ENCODE assay signal across 24 cellular contexts in genomic region chr9:68749579-68750159, GRCh38. TPM values are rescaled to one million over a fixed set of nuclear protein-coding genes. Genes with fewer than 3 reads are reported as not detected.
DNase-seq lines count a peak whose midpoint lies in the region; ATAC-seq, FAIRE-seq and TF ChIP-seq lines count a peak whose summit lies in the region.
"Had no signal": no experiment of that assay in that cellular context is flagged by ENCODE, and none has a peak within 500 bp of the region (broad histone marks: within the 10 kb centered on the region; RNA-seq: fewer than 3 reads in every experiment).

No MANE protein-coding gene starts in this region.

- 64% methylated on average over 3 of the region's 3 CpGs for WGBS in K562 (ENCODE audit: insufficient coverage, low coverage, missing lambda C conversion rate)

- in situ Hi-C loops in K562 (cut with MboI), result no loop called here

- no peak overlapping the region for H3K4me3 ChIP-seq in right atrium auricular region
- H3K4me3 ChIP-seq in K562, result no peak overlapping the region
- H3K4me3 ChIP-seq in left lung, result no peak overlapping the region
- no peak overlapping the region for H3K4me3 ChIP-seq in upper lobe of right lung
- H3K4me3 ChIP-seq: ascending aorta; BLaER1 treated with 17β-estradiol and CSF1 and Interleukin-3, amounts not matched to agents 10 nM and 100 nM; stomach; tibial nerve had no signal

- no peak for TF ChIP-seq POLR2A in K562 (conservative IDR thresholded peaks at IDR 0.05)

- no peak overlapping the region for H3K4me2 ChIP-seq in K562 (ENCODE audit: insufficient read depth, low read length)
- H3K4me2 ChIP-seq: BLaER1 treated with 17β-estradiol and CSF1 and Interleukin-3, amounts not matched to agents 10 nM and 100 nM had no signal

- DNase-seq in Right ventricle myocardium inferior (ENCODE audit: missing footprints) (no peak), right atrium auricular region (ENCODE audit: low spot score) (no peak), K562 (ENCODE audit: extremely low read depth in 1 of 4, low spot score in 3 of 4) (no peak), left lung (peak in 1 of 2 donors; percentile 65), upper lobe of right lung (peak; percentile 70), NCI-H1694 treated with DMSO at 0.1 percent for 48 hours (lab: John Stamatoyannopoulos, UW) (no peak), EL (no peak), ureter (ENCODE audit: low spot score) (no peak)
- DNase-seq: ACHN; activated CD8-positive, alpha-beta memory T cell treated with anti-CD3 and anti-CD28 coated beads, Interleukin-2, amount 50 U/mL, for 4 hours; Calu3; H9; Karpas-422; NCI-H1105; NCI-H446 treated with DMSO at 0.1 percent for 48 hours; nucleus accumbens; stomach; T-helper 17 cell had no signal

- no peak overlapping the region for H2AFZ ChIP-seq in K562 (ENCODE audit: low read depth, low read length)

- H3K4me1 ChIP-seq in right atrium auricular region (peaks cover 0 to 12% of the 10 kb centered on the region in 2 donors), K562 (replicated peaks in 1 of 2; ENCODE audit: control insufficient read depth in 2 of 2, insufficient read depth in 2 of 2, low read length in 2 of 2) (peaks cover 6 to 51% of the 10 kb centered on the region in 2 experiments), left lung (peaks cover 0 to 15% of the 10 kb centered on the region in 2 donors), upper lobe of right lung (no peaks in the 10 kb centered on the region)
- H3K4me1 ChIP-seq: ascending aorta; BLaER1 treated with 17β-estradiol and CSF1 and Interleukin-3, amounts not matched to agents 10 nM and 100 nM; tibial nerve had no signal

- H3K9me3 ChIP-seq in right atrium auricular region (no peaks in the 10 kb centered on the region), K562 (replicated peaks; ENCODE audit: control insufficient read depth, insufficient read depth, low read depth, low read length) (no peaks in the 10 kb centered on the region), left lung (no peaks in the 10 kb centered on the region), upper lobe of right lung (no peaks in the 10 kb centered on the region)
- H3K9me3 ChIP-seq: ascending aorta; BLaER1 treated with 17β-estradiol and CSF1 and Interleukin-3, amounts not matched to agents 10 nM and 100 nM; stomach; tibial nerve had no signal

- no peak for FAIRE-seq in K562 (lab: Jason Lieb, UNC)
- FAIRE-seq: HTR-8/SVneo had no signal

- H3K36me3 ChIP-seq in right atrium auricular region, result no peaks in the 10 kb centered on the region
- H3K36me3 ChIP-seq in K562 (ENCODE audit: control insufficient read depth, insufficient read depth, low read length), result no peaks in the 10 kb centered on the region
- H3K36me3 ChIP-seq in left lung, result no peaks in the 10 kb centered on the region
- no peaks in the 10 kb centered on the region for H3K36me3 ChIP-seq in upper lobe of right lung
- H3K36me3 ChIP-seq: ascending aorta; BLaER1 treated with 17β-estradiol and CSF1 and Interleukin-3, amounts not matched to agents 10 nM and 100 nM; stomach; tibial nerve had no signal

- H3K27ac ChIP-seq in right atrium auricular region (peak overlapping the region in 1 of 2 donors; percentile 12), K562 (ENCODE audit: extremely low read depth, low read depth, low read length) (peak overlapping the region; percentile 52; the same call in 2 of the 3 replicates), left lung (peak overlapping the region; percentile 35 to 56), upper lobe of right lung (peak overlapping the region; percentile 83)
- H3K27ac ChIP-seq: ascending aorta; BLaER1 treated with 17β-estradiol and CSF1 and Interleukin-3, amounts not matched to agents 10 nM and 100 nM; stomach; tibial nerve had no signal

- no peaks in the 10 kb centered on the region for H4K20me1 ChIP-seq in K562 (replicated peaks; ENCODE audit: control insufficient read depth, insufficient read depth, low read length)
- H4K20me1 ChIP-seq: BLaER1 treated with 17β-estradiol and CSF1 and Interleukin-3, amounts not matched to agents 10 nM and 100 nM had no signal

- no peak for TF ChIP-seq EP300 in K562 (IDR thresholded peaks at IDR 0.05; ENCODE audit: low read length)

- no peak for TF ChIP-seq CTCF in right atrium auricular region (IDR thresholded peaks at IDR 0.05)
- TF ChIP-seq CTCF in K562 (IDR thresholded peaks at IDR 0.05 in 2 of 3, conservative IDR thresholded peaks at IDR 0.05 in 1 of 3; ENCODE audit: insufficient read depth in 2 of 3, low read depth in 1 of 3, low read length in 3 of 3), result 0 out of 6 replicates have a peak, but pooled peaks of 1 of the 3 experiments have one; percentile 6
- TF ChIP-seq CTCF in left lung (IDR thresholded peaks at IDR 0.05), result no peak
- no peak for TF ChIP-seq CTCF in upper lobe of right lung (IDR thresholded peaks at IDR 0.05)

- H3K27me3 ChIP-seq in right atrium auricular region, result no peaks in the 10 kb centered on the region
- no peaks in the 10 kb centered on the region for H3K27me3 ChIP-seq in K562 (ENCODE audit: control insufficient read depth in 2 of 2, insufficient read depth in 2 of 2, low read length in 2 of 2)
- H3K27me3 ChIP-seq in left lung, result no peaks in the 10 kb centered on the region
- H3K27me3 ChIP-seq in upper lobe of right lung, result no peaks in the 10 kb centered on the region
- H3K27me3 ChIP-seq: ascending aorta; BLaER1 treated with 17β-estradiol and CSF1 and Interleukin-3, amounts not matched to agents 10 nM and 100 nM; stomach; tibial nerve had no signal

- ATAC-seq in Right ventricle myocardium inferior, result peak; percentile 41
- ATAC-seq in K562, result no peak
- peak; percentile 90 for ATAC-seq in left lung
- peak; percentile 97 for ATAC-seq in upper lobe of right lung
- ATAC-seq: activated naive CD4-positive, alpha-beta T cell treated with anti-CD3 and anti-CD28 coated beads, Interleukin-2, amount 50 U/mL, for 72 hours; activated T-helper 17 cell treated with anti-CD3 and anti-CD28 coated beads, Interleukin-2, amount 50 U/mL, for 72 hours; T-helper 17 cell had no signal

- H3K9ac ChIP-seq in K562 (ENCODE audit: insufficient read depth in 1 of 2, low read depth in 2 of 2, low read length in 2 of 2), result no peak overlapping the region
- H3K9ac ChIP-seq: BLaER1 treated with 17β-estradiol and CSF1 and Interleukin-3, amounts not matched to agents 10 nM and 100 nM had no signal

- intact Hi-C loops in Right ventricle myocardium inferior (cut with DNase I), result no loop called here
- intact Hi-C loops in K562 (cut with micrococcal nuclease), result loop anchor here (2.0 to 5.0 kb wide), 2 partner anchors 29 to 42 kb away; partner anchors contain the start of gene PIP5K1B
- intact Hi-C loops in left lung (cut with DNase I), result no loop called here
- intact Hi-C loops in upper lobe of right lung (cut with DNase I), result no loop called here

- POLR2A ChIA-PET in K562 (lab: Yijun Ruan, JAX), result no interaction called here

- H3K9me1 ChIP-seq in K562 (ENCODE audit: control insufficient read depth, insufficient read depth, low read length), result no peaks in the 10 kb centered on the region

- TF ChIP-seq RAD21 in K562 (CRISPR knock-in tag; conservative IDR thresholded peaks at IDR 0.05 in 1 of 2, IDR thresholded peaks at IDR 0.05 in 1 of 2), result 0 out of 4 replicates have a peak, but pooled peaks of 1 of the 2 experiments have one; percentile 18

- H3K79me2 ChIP-seq in K562 (ENCODE audit: control insufficient read depth, insufficient read depth, low read length), result peaks cover 50% of the 10 kb centered on the region

- no TSS peak for BruUV-seq in K562 (replicated peaks; lab: Mats Ljungman, UMichigan)

- CTCF ChIA-PET in K562 (lab: Yijun Ruan, JAX; ENCODE audit: low intra/inter-chr PET ratio), result no interaction called here

TF ChIP-seq in K562, 482 proteins besides CTCF, POLR2A, EP300 and RAD21 (continues in another document):
- TF ChIP-seq BRF2 (IDR thresholded peaks at IDR 0.05; ENCODE audit: borderline replicate concordance, insufficient read depth, insufficient read length), result no peak
- peak; percentile 87 for TF ChIP-seq ZFP36 (IDR thresholded peaks at IDR 0.05; ENCODE audit: low read depth, low read length, partially characterized antibody)
- peak in 1 of 2 experiments; percentile 10; a peak in 1 of 4 replicates for TF ChIP-seq RCOR1 (IDR thresholded peaks at IDR 0.05; ENCODE audit: borderline replicate concordance in 1 of 2, low read depth in 2 of 2, low read length in 2 of 2)
- TF ChIP-seq RBM25 (IDR thresholded peaks at IDR 0.05; ENCODE audit: low read depth, low read length, severe bottlenecking), result peak; percentile 91
- TF ChIP-seq KDM1A (IDR thresholded peaks at IDR 0.05), result peak in 1 of 2 experiments; percentile 72; a peak in 2 of 4 replicates
- no peak for TF ChIP-seq HIVEP1 (CRISPR knock-in tag; IDR thresholded peaks at IDR 0.05)
- no peak for TF ChIP-seq KAT8 (IDR thresholded peaks at IDR 0.05; ENCODE audit: low read depth)

RNA-seq across cellular contexts. Expression of gene PIP5K1B, which starts 44.6 kb away (rescaled TPM):
- 60.6 TPM for total RNA-seq in Right ventricle myocardium inferior
- total RNA-seq in right atrium auricular region, result 10 to 100 TPM; 18.4 to 44.8 TPM
- total RNA-seq in K562 (2011; cell fraction: chromatin; rRNA removed; ENCODE audit: low replicate concordance), result 11.7 and 37.8 TPM in 2 replicates
- total RNA-seq in K562 (2011; cell fraction: nucleolus; rRNA removed), result 11.6 and 11.7 TPM in 2 replicates
- total RNA-seq in K562 (2011; cell fraction: nucleoplasm; rRNA removed), result 19.9 and 36.8 TPM in 2 replicates
- total RNA-seq in K562 (2014; rRNA removed), result 3.8 and 3.9 TPM in 2 replicates
- total RNA-seq in K562 (2014; rRNA removed; fragmentation: Illumina TruSeq; extraction: Trizol), result 7.4 and 8.8 TPM in 2 replicates
- 7.4 and 7.5 TPM in 2 replicates for total RNA-seq in K562 (2015; rRNA removed; fragmentation: Illumina TruSeq; extraction: Trizol)
- 9.6 and 10.4 TPM in 2 replicates for total RNA-seq in K562 (2021)
- 6.5 and 7.8 TPM in 2 replicates for polyA plus RNA-seq in K562 (2011; rRNA removed)
- polyA plus RNA-seq in K562 (2011; cell fraction: cytosol; rRNA removed), result 2.5 and 4.5 TPM in 2 replicates
- 5.7 and 7.2 TPM in 2 replicates for polyA plus RNA-seq in K562 (2011; cell fraction: nucleus; rRNA removed)
- polyA plus RNA-seq in K562 (2012), result 9.2 and 13.5 TPM in 2 replicates
- polyA plus RNA-seq in K562 (2014; fragmentation: Illumina TruSeq; extraction: Trizol), result 10.6 and 12.9 TPM in 2 replicates
- polyA plus RNA-seq in K562 (2014; fragmentation: Nextera tagmentation; extraction: Ambion mirVana), result 1 to 10 TPM; 3.1 to 6.3 TPM
- polyA plus RNA-seq in K562 (2014; rRNA removed), result 4.9 and 5.0 TPM in 2 replicates
- 12.3 and 14.2 TPM in 2 replicates for polyA minus RNA-seq in K562 (2011; rRNA and poly(A)+ RNA removed)
- 4.3 and 6.3 TPM in 2 replicates for polyA minus RNA-seq in K562 (2011; cell fraction: cytosol; rRNA and poly(A)+ RNA removed)
- 12.3 and 27.8 TPM in 2 replicates for polyA minus RNA-seq in K562 (2011; cell fraction: nucleus; rRNA and poly(A)+ RNA removed)
- total RNA-seq in left lung, result 10 to 100 TPM; 24.8 to 31.0 TPM
- total RNA-seq in upper lobe of right lung, result 36.5 TPM
- 13.8 TPM for total RNA-seq in ureter
